ENCODE assay signal across 21 cellular contexts in the genomic region with DNA sequence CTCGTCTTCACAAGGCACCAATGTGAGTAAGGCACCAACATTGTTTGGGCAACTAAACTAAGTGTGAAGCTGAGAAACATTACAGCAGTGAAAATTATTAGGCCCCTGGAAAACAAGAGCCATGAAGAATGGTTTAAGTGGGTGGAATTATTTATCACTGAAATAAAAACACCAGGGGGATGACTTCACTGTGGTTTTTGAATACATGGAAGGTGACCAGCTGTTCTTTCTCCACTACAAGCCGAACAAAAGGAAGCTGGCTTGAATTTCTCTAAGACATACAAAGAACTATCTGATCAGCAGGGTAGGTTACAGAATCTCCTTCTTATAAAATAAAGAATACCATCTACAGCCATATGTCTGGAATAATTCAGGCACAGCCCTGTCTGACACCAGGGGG. TPM values are rescaled to one million over a fixed set of nuclear protein-coding genes. Genes with fewer than 3 reads are reported as not detected.
DNase-seq lines count a peak whose midpoint lies in the region; TF ChIP-seq lines count a peak whose summit lies in the region.
"Had no signal": no experiment of that assay in that cellular context is flagged by ENCODE, and none has a peak within 500 bp of the region (broad histone marks: within the 10 kb centered on the region; RNA-seq: fewer than 3 reads in every experiment).

No MANE protein-coding gene starts in this region.

- no peaks in the 10 kb centered on the region for H3K27me3 ChIP-seq in osteoblast (ENCODE audit: insufficient read depth, low read length)
- H3K27me3 ChIP-seq: dorsolateral prefrontal cortex, esophagus muscularis mucosa, SJSA1, stomach had no signal

- no peaks in the 10 kb centered on the region for H4K20me1 ChIP-seq in osteoblast (ENCODE audit: insufficient read depth, low read length)

- DNase-seq in AG20443 (ENCODE audit: low spot score) (peak; percentile 32), amniotic epithelial cell (ENCODE audit: low read depth) (peak; percentile 59), fibroblast of the aortic adventitia (ENCODE audit: low read depth) (peak; percentile 89), osteoblast (ENCODE audit: insufficient read length, low spot score, missing footprints) (peak; percentile 82), CD1c-positive myeloid dendritic cell (ENCODE audit: extremely low spot score) (no peak), NCI-H1436 (lab: John Stamatoyannopoulos, UW) (no peak), mesenteric fat pad (ENCODE audit: low spot score) (no peak), LoVo (ENCODE audit: low spot score) (no peak)
- DNase-seq: activated CD4-positive, alpha-beta T cell treated with anti-CD3 and anti-CD28 coated beads for 1 hour; activated CD8-positive, alpha-beta memory T cell treated with anti-CD3 and anti-CD28 coated beads, Interleukin-2, amount 50 U/mL, for 4 hours; aorta; dorsolateral prefrontal cortex; GF-D8; naive B cell; NCI-H1417 treated with DMSO at 0.1 percent for 48 hours; psoas muscle; stomach had no signal

- TF ChIP-seq CTCF in fibroblast of the aortic adventitia (IDR thresholded peaks at IDR 0.05; ENCODE audit: insufficient read depth, low read length) (no peak), osteoblast (IDR thresholded peaks at IDR 0.05; ENCODE audit: extremely low read depth, low read depth, low read length) (no peak)

- H3K4me1 ChIP-seq in osteoblast (ENCODE audit: insufficient read depth, low read length): peaks cover 7% of the 10 kb centered on the region
- H3K4me1 ChIP-seq: SJSA1 had no signal

- no peaks in the 10 kb centered on the region for H3K9me3 ChIP-seq in osteoblast (ENCODE audit: low read depth, low read length)
- H3K9me3 ChIP-seq: esophagus muscularis mucosa, psoas muscle, SJSA1, stomach had no signal

- no peak overlapping the region for H3K27ac ChIP-seq in osteoblast (ENCODE audit: low read depth, low read length)
- H3K27ac ChIP-seq: KMS-11, psoas muscle, SJSA1 had no signal

- no peak overlapping the region for H3K4me2 ChIP-seq in osteoblast (ENCODE audit: insufficient read depth, low read length)
- H3K4me2 ChIP-seq: KMS-11 had no signal

- H2AFZ ChIP-seq in osteoblast (ENCODE audit: low read length): no peak overlapping the region

- no peaks in the 10 kb centered on the region for H3K79me2 ChIP-seq in osteoblast (ENCODE audit: insufficient read depth, low read length)

- H3K36me3 ChIP-seq in osteoblast (ENCODE audit: insufficient read depth, low read length): no peaks in the 10 kb centered on the region
- H3K36me3 ChIP-seq: SJSA1 had no signal

- H3K4me3 ChIP-seq in fibroblast of the aortic adventitia (ENCODE audit: low read depth, low read length) (no peak overlapping the region), osteoblast (ENCODE audit: insufficient read depth, low read length) (no peak overlapping the region)
- H3K4me3 ChIP-seq: dorsolateral prefrontal cortex, esophagus muscularis mucosa, psoas muscle, SJSA1, stomach had no signal

RNA-seq across cellular contexts. Expression of a gene that starts 31.0 kb away (rescaled TPM):
- total RNA-seq in fibroblast of the aortic adventitia (ENCODE audit: low replicate concordance) (0.09 TPM in 1 of 2 replicates, not detected in the other), osteoblast (not detected in 2 replicates), mesenteric fat pad (not detected)
- total RNA-seq: aorta, NCI-H460, psoas muscle, SJSA1, stomach had no signal

Comparison
In these comparisons a context has a peak if more than half of its experiments do, and no peak if none do; other contexts are left out.
1. DNase-seq: peak in AG20443 (single experiment), amniotic epithelial cell (single experiment), fibroblast of the aortic adventitia (single experiment) and osteoblast (single experiment); none in CD1c-positive myeloid dendritic cell (single experiment), NCI-H1436 (single experiment), mesenteric fat pad (single experiment) and LoVo (single experiment).